In genomic region chr5:135578685-135579341, GRCh38 we compare ENCODE assay signal across 9 cellular contexts. TPM values are rescaled to one million over a fixed set of nuclear protein-coding genes. Genes with fewer than 3 reads are reported as not detected.
DNase-seq lines count a peak whose midpoint lies in the region; ATAC-seq and TF ChIP-seq lines count a peak whose summit lies in the region.
"Had no signal": no experiment of that assay in that cellular context is flagged by ENCODE, and none has a peak within 500 bp of the region (broad histone marks: within the 10 kb centered on the region; RNA-seq: fewer than 3 reads in every experiment).

Gene CXCL14 (minus strand): TSS chr5:135578991. CDS start chr5:135578778, 213 bp downstream.

- peaks cover 52 to 70% (median 70%) of the 10 kb centered on the region in 3 donors for H3K27me3 Mint-ChIP-seq in CD14-positive monocyte (ENCODE audit: low read depth in 3 of 3)

- DNase-seq in CD14-positive monocyte (ENCODE audit: low spot score) (peak; percentile 51), NCI-H2227 (lab: John Stamatoyannopoulos, UW; ENCODE audit: unreplicated experiment) (peak; percentile 46), coronary artery (ENCODE audit: low spot score) (no peak), right lobe of liver (no peak), upper lobe of left lung (peak; percentile 51 to 86), superior temporal gyrus (ENCODE audit: extremely low spot score) (no peak), NCI-H446 treated with DMSO at 0.1 percent for 48 hours (lab: John Stamatoyannopoulos, UW) (no peak)
- no peak for DNase-seq in activated CD8-positive, alpha-beta memory T cell treated with anti-CD3 and anti-CD28 coated beads for 24 hours

- intact Hi-C loops in CD14-positive monocyte (cut with micrococcal nuclease) (no loop called here), right lobe of liver (cut with DNase I) (no loop called here)

- H3K27me3 ChIP-seq in right lobe of liver (peaks cover 0 to 3% of the 10 kb centered on the region in 2 donors), upper lobe of left lung (peaks cover 0 to 18% (median 8%) of the 10 kb centered on the region in 4 donors)

- no peak for TF ChIP-seq CTCF in CD14-positive monocyte (IDR thresholded peaks at IDR 0.05)
- no peak for TF ChIP-seq CTCF in coronary artery (IDR thresholded peaks at IDR 0.05)
- no peak for TF ChIP-seq CTCF in right lobe of liver (IDR thresholded peaks at IDR 0.05)
- TF ChIP-seq CTCF in upper lobe of left lung (IDR thresholded peaks at IDR 0.05), result no peak

- H3K9me3 ChIP-seq in right lobe of liver, result no peaks in the 10 kb centered on the region
- no peaks in the 10 kb centered on the region for H3K9me3 ChIP-seq in upper lobe of left lung

- H3K4me1 ChIP-seq in right lobe of liver (no peaks in the 10 kb centered on the region), upper lobe of left lung (peaks cover 2 to 19% (median 12%) of the 10 kb centered on the region in 4 donors)

- peaks cover 22% of the 10 kb centered on the region for H3K4me1 Mint-ChIP-seq in CD14-positive monocyte
- H3K4me1 Mint-ChIP-seq: central memory CD8-positive, alpha-beta T cell had no signal

- 2% methylated on average over 27 of the region's 68 CpGs for WGBS in right lobe of liver (ENCODE audit: insufficient coverage, low coverage, low lambda C conversion rate, missing lambda C conversion rate)
- 1 to 5% methylated on average over 15 to 24 of the region's 68 CpGs for WGBS in upper lobe of left lung, 2 donors

- H3K9me3 Mint-ChIP-seq in CD14-positive monocyte, result peaks cover 0 to 12% (median 5%) of the 10 kb centered on the region in 7 donors
- H3K9me3 Mint-ChIP-seq: central memory CD8-positive, alpha-beta T cell had no signal

- H3K27ac ChIP-seq in coronary artery (peak within 1 kb of the TSS in 1 of 2 donors; percentile 45), right lobe of liver (no peak within 1 kb of the TSS), upper lobe of left lung (no peak within 1 kb of the TSS)

- H3K4me3 ChIP-seq in coronary artery (peak within 1 kb of the TSS; percentile 68), right lobe of liver (peak within 1 kb of the TSS in 2 of 3 donors; percentile 9 to 21), upper lobe of left lung (peak within 1 kb of the TSS in 3 of 4 donors; percentile 13 to 33 (median 23))

- no peaks in the 10 kb centered on the region for H3K36me3 ChIP-seq in right lobe of liver
- H3K36me3 ChIP-seq in upper lobe of left lung, result no peaks in the 10 kb centered on the region

- peak within 1 kb of the TSS; percentile 79 to 93 for H3K4me3 Mint-ChIP-seq in CD14-positive monocyte
- H3K4me3 Mint-ChIP-seq: central memory CD8-positive, alpha-beta T cell had no signal

- peaks cover 0 to 6% of the 10 kb centered on the region in 2 donors for H3K36me3 Mint-ChIP-seq in CD14-positive monocyte

- peak within 1 kb of the TSS in 3 of 7 donors; percentile 40 to 66 (median 44) for H3K27ac Mint-ChIP-seq in CD14-positive monocyte

- no peak for TF ChIP-seq POLR2A in right lobe of liver (IDR thresholded peaks at IDR 0.05)
- no peak for TF ChIP-seq POLR2A in upper lobe of left lung (IDR thresholded peaks at IDR 0.05)

- ATAC-seq in right lobe of liver (peak; percentile 4 to 54 (median 28)), upper lobe of left lung (ENCODE audit: low FRiP score in 2 of 2) (peak in 1 of 2 donors; percentile 79)

- TF ChIP-seq EP300 in upper lobe of left lung (IDR thresholded peaks at IDR 0.05), result no peak

RNA-seq across cellular contexts. Expression of gene CXCL14, which starts in this region (rescaled TPM):
- polyA plus RNA-seq in CD14-positive monocyte, result under 1 TPM in 1 of 2 donors, not detected in 1; 0.12 TPM
- 10 to 100 TPM in 2 of 6 experiments, 1 to 10 TPM in 4; 2.3 to 12.2 (median 3.8) TPM for total RNA-seq in right lobe of liver
- total RNA-seq in upper lobe of left lung, result 1 to 10 TPM in 3 of 6 donors, under 1 TPM in 1, not detected in 2; 0.15 to 5.5 (median 2.4) TPM

Comparison
In these comparisons a context has a peak if more than half of its experiments do, and no peak if none do; other contexts are left out.
1. Peak in DNase-seq in CD14-positive monocyte; RNA of the gene not detected or under 1 TPM.
2. DNase-seq: peak in NCI-H2227 (single experiment) and upper lobe of left lung (2 of 2); none in coronary artery (single experiment), right lobe of liver (0 of 3), superior temporal gyrus (single experiment), activated CD8-positive, alpha-beta memory T cell treated with anti-CD3 and anti-CD28 coated beads for 24 hours (single experiment) and NCI-H446 treated with DMSO at 0.1 percent for 48 hours (single experiment).
3. H3K4me3 ChIP-seq: peak in every context shown above with its lines; median percentile 68 in coronary artery; 23 in upper lobe of left lung; 15 in right lobe of liver.